9 cellular contexts compared by ENCODE assay signal in genomic region chr5:36696059-36696673, GRCh38.
DNase-seq lines count a peak whose midpoint lies in the region; ATAC-seq and TF ChIP-seq lines count a peak whose summit lies in the region.
"Had no signal": no experiment of that assay in that cellular context is flagged by ENCODE, and none has a peak within 500 bp of the region (broad histone marks: within the 10 kb centered on the region; RNA-seq: fewer than 3 reads in every experiment).

No MANE protein-coding gene starts in this region.

- peak in 3 of 5 donors; percentile 10 to 37 (median 12) for DNase-seq in CD4-positive, alpha-beta memory T cell
- peak; percentile 86 for DNase-seq in PC-3
- peak in 38 of 56 donors; percentile 3 to 63 (median 22) for DNase-seq in amygdala (lab: John Stamatoyannopoulos, UW)
- DNase-seq in hypothalamus (lab: John Stamatoyannopoulos, UW), result peak in 32 of 51 donors; percentile 3 to 60 (median 28)
- DNase-seq in stimulated activated CD4-positive, alpha-beta T cell treated with anti-CD3 and anti-CD28 coated beads, Interleukin-15, amount 100 ng/mL, for 24 hours, result peak; percentile 58
- no peak for DNase-seq in posterior vena cava (ENCODE audit: low spot score)

- no peaks in the 10 kb centered on the region for H3K79me2 ChIP-seq in PC-3 (ENCODE audit: low read length)

- no peaks in the 10 kb centered on the region for H3F3A ChIP-seq in PC-3 (ENCODE audit: low read length, unreplicated experiment)

- no peak overlapping the region for H3K27ac ChIP-seq in CD4-positive, alpha-beta memory T cell (ENCODE audit: low read depth, low read length)
- no peak overlapping the region for H3K27ac ChIP-seq in PC-3 (ENCODE audit: low read length)

- H3K9me3 ChIP-seq in CD4-positive, alpha-beta memory T cell (ENCODE audit: control insufficient read depth in 1 of 2, low read length in 2 of 2), result no peaks in the 10 kb centered on the region
- H3K9me3 ChIP-seq in PC-3 (ENCODE audit: low read length), result no peaks in the 10 kb centered on the region

- peak overlapping the region; percentile 43; the same call in 1 of the 2 replicates for H3K4me2 ChIP-seq in PC-3 (ENCODE audit: low read length)

- ATAC-seq in GM18870 (IDR thresholded peaks at IDR 0.05; ENCODE audit: unreplicated experiment) (peak; percentile 58), HG03520 (IDR thresholded peaks at IDR 0.05; ENCODE audit: unreplicated experiment) (peak; percentile 64), PC-3 (peak; percentile 78)

- no peak overlapping the region for H3K9ac ChIP-seq in PC-3 (ENCODE audit: low read length)

- TF ChIP-seq CTCF in PC-3 (conservative IDR thresholded peaks at IDR 0.05; ENCODE audit: low read depth, low read length), result peak; percentile 90

- no peaks in the 10 kb centered on the region for H4K20me1 ChIP-seq in PC-3 (ENCODE audit: low read length)

- intact Hi-C loops in CD4-positive, alpha-beta memory T cell (cut with micrococcal nuclease), result no loop called here
- intact Hi-C loops in PC-3 (cut with micrococcal nuclease) (loop anchor here (1.0 to 10.0 kb wide), 4 partner anchors 282 to 634 kb away; no protein-coding TSS in a partner anchor), posterior vena cava (cut with DNase I) (no loop called here)

- H2AFZ ChIP-seq in PC-3 (ENCODE audit: low read length), result peak overlapping the region; percentile 67; the same call in 1 of the 2 replicates

- H3K9me3 Mint-ChIP-seq in CD4-positive, alpha-beta memory T cell, result no peaks in the 10 kb centered on the region
- H3K9me3 Mint-ChIP-seq: T-helper 1 cell treated with Interleukin-12 subunit alpha and Interleukin-12 subunit beta and Interleukin-4 antibody, amounts not matched to agents 30 μg/mL and 1 μg/mL, for 36 hours had no signal

- no peak overlapping the region for H3K27ac Mint-ChIP-seq in CD4-positive, alpha-beta memory T cell
- H3K27ac Mint-ChIP-seq: T-helper 1 cell treated with Interleukin-12 subunit alpha and Interleukin-12 subunit beta and Interleukin-4 antibody, amounts not matched to agents 30 μg/mL and 1 μg/mL, for 36 hours had no signal

- H3K27me3 Mint-ChIP-seq in CD4-positive, alpha-beta memory T cell, result peaks cover 6 to 13% of the 10 kb centered on the region in 2 donors

- H3K9me2 ChIP-seq in PC-3 (replicated peaks; ENCODE audit: low read length), result no peaks in the 10 kb centered on the region

- H3K36me3 Mint-ChIP-seq in CD4-positive, alpha-beta memory T cell, result no peaks in the 10 kb centered on the region

- no peak overlapping the region for H3K4me3 ChIP-seq in CD4-positive, alpha-beta memory T cell (ENCODE audit: low read length in 2 of 2)
- no peak overlapping the region for H3K4me3 ChIP-seq in PC-3 (ENCODE audit: low read length)

- POLR2A ChIA-PET in CD4-positive, alpha-beta memory T cell (lab: Charles Lee; ENCODE audit: partially characterized antibody), result no interaction called here
- POLR2A ChIA-PET in PC-3 (lab: Charles Lee; ENCODE audit: unreplicated experiment), result no interaction called here

- no peaks in the 10 kb centered on the region for H3K4me1 ChIP-seq in CD4-positive, alpha-beta memory T cell (ENCODE audit: insufficient read depth, low read length)
- H3K4me1 ChIP-seq in PC-3 (ENCODE audit: insufficient read depth, low read length), result no peaks in the 10 kb centered on the region

- BruUV-seq in PC-3 (replicated peaks; lab: Mats Ljungman, UMichigan), result no TSS peak

- no peaks in the 10 kb centered on the region for H3K36me3 ChIP-seq in CD4-positive, alpha-beta memory T cell (ENCODE audit: insufficient read depth, low read length)
- no peaks in the 10 kb centered on the region for H3K36me3 ChIP-seq in PC-3 (ENCODE audit: low read depth, low read length)

- CTCF ChIA-PET in CD4-positive, alpha-beta memory T cell (lab: Charles Lee; ENCODE audit: partially characterized antibody), result interaction anchor here (0.7 to 1.5 kb wide), 9 partner anchors 11 to 617 kb away, joined by 3 to 10 read pairs (median 3); no protein-coding TSS in a partner anchor
- CTCF ChIA-PET in PC-3 (lab: Charles Lee), result interaction anchor here (0.5 to 1.8 kb wide), 6 partner anchors 90 to 617 kb away, joined by 3 to 31 read pairs (median 3); partner anchors contain the start of gene SLC1A3

- H3K4me1 Mint-ChIP-seq in CD4-positive, alpha-beta memory T cell, result peaks cover 0 to 4% (median under 1%) of the 10 kb centered on the region in 4 donors

- H3K27me3 ChIP-seq in CD4-positive, alpha-beta memory T cell (ENCODE audit: insufficient read depth, low read length), result no peaks in the 10 kb centered on the region
- H3K27me3 ChIP-seq in PC-3 (ENCODE audit: low read length), result peaks cover 12% of the 10 kb centered on the region

- H3K4me3 Mint-ChIP-seq in CD4-positive, alpha-beta memory T cell, result no peak overlapping the region
- H3K4me3 Mint-ChIP-seq: T-helper 1 cell treated with Interleukin-12 subunit alpha and Interleukin-12 subunit beta and Interleukin-4 antibody, amounts not matched to agents 30 μg/mL and 1 μg/mL, for 36 hours had no signal
